ENCODE assay signal across 16 cellular contexts in genomic region chr1:244255426-244255965, GRCh38.
DNase-seq lines count a peak whose midpoint lies in the region; ATAC-seq and TF ChIP-seq lines count a peak whose summit lies in the region.
"Had no signal": no experiment of that assay in that cellular context is flagged by ENCODE, and none has a peak within 500 bp of the region (broad histone marks: within the 10 kb centered on the region; RNA-seq: fewer than 3 reads in every experiment).

No MANE protein-coding gene starts in this region.

- H3K4me3 ChIP-seq in BLaER1 treated with 17β-estradiol and CSF1 and Interleukin-3, amounts not matched to agents 10 nM and 100 nM, result no peak overlapping the region
- H3K4me3 ChIP-seq in HEK293 (ENCODE audit: low read depth, low read length) (no peak overlapping the region), neutrophil (ENCODE audit: low read depth in 1 of 2, low read length in 1 of 2) (peak overlapping the region in 1 of 2 experiments; percentile 60)

- H3K4me3 Mint-ChIP-seq in dendritic cell treated with granulocyte-macrophage colony-stimulating factor and Interleukin-4, amounts not matched to agents 40 ng/mL and 50 ng/mL, for 4 days, result no peak overlapping the region
- H3K4me3 Mint-ChIP-seq: CD8-positive, alpha-beta memory T cell had no signal

- H3K4me1 Mint-ChIP-seq in dendritic cell treated with granulocyte-macrophage colony-stimulating factor and Interleukin-4, amounts not matched to agents 40 ng/mL and 50 ng/mL, for 4 days (ENCODE audit: low read depth), result peaks cover 55% of the 10 kb centered on the region

- no peaks in the 10 kb centered on the region for H3K27me3 ChIP-seq in BLaER1 treated with 17β-estradiol and CSF1 and Interleukin-3, amounts not matched to agents 10 nM and 100 nM
- no peaks in the 10 kb centered on the region for H3K27me3 ChIP-seq in neutrophil

- intact Hi-C loops in dendritic cell treated with granulocyte-macrophage colony-stimulating factor and Interleukin-4, amounts not matched to agents 40 ng/mL and 50 ng/mL, for 4 days (cut with micrococcal nuclease), result loop anchor here (5.0 kb wide), 1 partner anchor 208 kb away; no protein-coding TSS in a partner anchor

- H3K27ac Mint-ChIP-seq in dendritic cell treated with granulocyte-macrophage colony-stimulating factor and Interleukin-4, amounts not matched to agents 40 ng/mL and 50 ng/mL, for 4 days, result peak overlapping the region; percentile 90
- H3K27ac Mint-ChIP-seq: CD8-positive, alpha-beta memory T cell had no signal

- peak overlapping the region in 5 of 11 experiments; percentile 58 to 77 (median 74); a peak in 10 of 22 replicates for H3K4me2 ChIP-seq in BLaER1 treated with 17β-estradiol and CSF1 and Interleukin-3, amounts not matched to agents 10 nM and 100 nM

- POLR2A ChIA-PET in HEK293 (lab: Yijun Ruan, JAX), result no interaction called here

- no peaks in the 10 kb centered on the region for H3K36me3 Mint-ChIP-seq in dendritic cell treated with granulocyte-macrophage colony-stimulating factor and Interleukin-4, amounts not matched to agents 40 ng/mL and 50 ng/mL, for 4 days (ENCODE audit: low read depth)

- H3K9me3 Mint-ChIP-seq in dendritic cell treated with granulocyte-macrophage colony-stimulating factor and Interleukin-4, amounts not matched to agents 40 ng/mL and 50 ng/mL, for 4 days, result no peaks in the 10 kb centered on the region
- H3K9me3 Mint-ChIP-seq: CD8-positive, alpha-beta memory T cell had no signal

- peaks cover 11 to 65% (median 26%) of the 10 kb centered on the region in 10 experiments for H3K4me1 ChIP-seq in BLaER1 treated with 17β-estradiol and CSF1 and Interleukin-3, amounts not matched to agents 10 nM and 100 nM
- no peaks in the 10 kb centered on the region for H3K4me1 ChIP-seq in HEK293 (ENCODE audit: control insufficient read depth, insufficient read depth, low read length)
- peaks cover 56 to 62% of the 10 kb centered on the region in 2 experiments for H3K4me1 ChIP-seq in neutrophil (ENCODE audit: control insufficient read depth in 1 of 2, insufficient read depth in 1 of 2, low read depth in 1 of 2, low read length in 1 of 2)
- H3K4me1 ChIP-seq: Caco-2 had no signal

- H3K27me3 Mint-ChIP-seq in dendritic cell treated with granulocyte-macrophage colony-stimulating factor and Interleukin-4, amounts not matched to agents 40 ng/mL and 50 ng/mL, for 4 days, result no peaks in the 10 kb centered on the region

- no peak for TF ChIP-seq CTCF in HEK293 (tag by site-specific recombination; IDR thresholded peaks at IDR 0.05)
- no peak for TF ChIP-seq CTCF in neutrophil (IDR thresholded peaks at IDR 0.05)

- H3K27ac ChIP-seq in BLaER1 treated with 17β-estradiol and CSF1 and Interleukin-3, amounts not matched to agents 10 nM and 100 nM, result peak overlapping the region in 8 of 11 experiments; percentile 31 to 80 (median 69); a peak in 11 of 22 replicates
- no peak overlapping the region for H3K27ac ChIP-seq in HEK293 (ENCODE audit: extremely low read depth, low read depth, low read length)
- peak overlapping the region; percentile 97 for H3K27ac ChIP-seq in neutrophil

- DNase-seq in globus pallidus (ENCODE audit: low spot score) (no peak), DMS153 treated with DMSO at 0.1 percent for 48 hours (lab: John Stamatoyannopoulos, UW; ENCODE audit: unreplicated experiment) (no peak)
- DNase-seq: ACHN, Caco-2, DMS53, GF-D8, HCEC 1CT, IMR-90, KG1 had no signal

- ATAC-seq in HG03108 (IDR thresholded peaks at IDR 0.05; ENCODE audit: unreplicated experiment), result no peak
- ATAC-seq in GM21619 (IDR thresholded peaks at IDR 0.05; ENCODE audit: unreplicated experiment), result no peak

- H3K9ac ChIP-seq in BLaER1 treated with 17β-estradiol and CSF1 and Interleukin-3, amounts not matched to agents 10 nM and 100 nM, result no peak overlapping the region

- no peaks in the 10 kb centered on the region for H4K20me1 ChIP-seq in BLaER1 treated with 17β-estradiol and CSF1 and Interleukin-3, amounts not matched to agents 10 nM and 100 nM

- CTCF ChIA-PET in HEK293 (lab: Yijun Ruan, JAX), result interaction anchor here (0.5 to 1.2 kb wide), 2 partner anchors 725 to 912 kb away, joined by 3 to 5 read pairs; no protein-coding TSS in a partner anchor

- H3K36me3 ChIP-seq in BLaER1 treated with 17β-estradiol and CSF1 and Interleukin-3, amounts not matched to agents 10 nM and 100 nM, result no peaks in the 10 kb centered on the region
- no peaks in the 10 kb centered on the region for H3K36me3 ChIP-seq in HEK293 (ENCODE audit: control insufficient read depth in 2 of 2, insufficient read depth in 1 of 2, low read length in 2 of 2)
- H3K36me3 ChIP-seq in neutrophil, result no peaks in the 10 kb centered on the region

- peaks cover 0 to 7% (median 4%) of the 10 kb centered on the region in 11 experiments; a peak in 7 of 22 replicates for H3K9me3 ChIP-seq in BLaER1 treated with 17β-estradiol and CSF1 and Interleukin-3, amounts not matched to agents 10 nM and 100 nM (replicated peaks in 1 of 11)
- H3K9me3 ChIP-seq in HEK293 (ENCODE audit: control insufficient read depth, insufficient read depth, low read depth, low read length) (no peaks in the 10 kb centered on the region), neutrophil (no peaks in the 10 kb centered on the region)
- H3K9me3 ChIP-seq: Caco-2 had no signal

TF ChIP-seq in HEK293, 187 proteins besides CTCF, POLR2A, EP300 and RAD21:
- TF ChIP-seq ZNF362 (tag by site-specific recombination; IDR thresholded peaks at IDR 0.05) (0 out of 2 replicates have a peak, but pooled peaks have one; percentile 59), ZNF146 (tag by site-specific recombination; IDR thresholded peaks at IDR 0.05) (no peak), ZNF280C (tag by site-specific recombination; IDR thresholded peaks at IDR 0.05) (no peak)
